In the genomic region with DNA sequence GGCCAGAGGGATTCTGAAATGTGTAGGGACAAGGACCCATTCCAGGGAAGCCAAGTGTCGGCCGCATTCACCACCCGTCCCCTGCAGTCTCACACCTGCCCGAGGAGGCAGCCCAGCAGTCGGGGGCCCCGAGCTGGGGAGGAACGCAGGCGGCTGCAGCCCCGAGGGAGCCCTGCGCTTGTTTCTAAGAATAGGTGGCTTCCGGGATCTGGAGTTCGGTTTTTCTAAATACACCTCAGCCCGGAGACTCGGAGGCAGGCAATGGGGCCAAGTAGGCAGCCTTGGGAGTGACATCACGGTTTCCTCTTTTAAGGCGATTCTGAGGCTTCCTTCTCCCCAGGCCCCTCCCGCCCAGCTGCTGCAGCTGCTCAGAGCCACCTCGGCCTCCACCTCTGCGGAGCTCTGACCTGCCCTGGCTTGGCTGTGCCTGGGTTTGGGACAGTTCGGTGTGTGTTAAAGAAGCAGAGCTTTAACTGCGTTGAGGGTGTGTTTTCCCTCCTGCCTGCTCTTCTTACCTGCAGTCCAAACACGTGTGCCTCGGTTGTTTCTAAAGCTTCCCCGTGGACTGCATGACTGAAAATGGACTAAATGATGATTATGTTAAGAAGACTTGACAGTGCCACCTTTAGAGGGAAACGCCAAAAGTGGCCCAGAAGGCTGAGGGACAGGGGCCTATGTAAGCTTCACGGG, we compare ENCODE assay signal across 9 cellular contexts.
DNase-seq lines count a peak whose midpoint lies in the region; ATAC-seq and TF ChIP-seq lines count a peak whose summit lies in the region.
"Had no signal": no experiment of that assay in that cellular context is flagged by ENCODE, and none has a peak within 500 bp of the region (broad histone marks: within the 10 kb centered on the region; RNA-seq: fewer than 3 reads in every experiment).

No MANE protein-coding gene starts in this region.

- no peaks in the 10 kb centered on the region for H3K9me3 Mint-ChIP-seq in activated T-cell treated with anti-CD3 and anti-CD28 coated beads, Interleukin-2, amount 50 U/mL, for 4 hours
- H3K9me3 Mint-ChIP-seq in natural killer cell treated with Interleukin-12 subunit alpha and Interleukin-12 subunit beta and Interleukin-15 and Interleukin-18, amount 100 ng/mL, for 72 hours: peaks cover 9% of the 10 kb centered on the region

- intact Hi-C loops in mammary epithelial cell (cut with micrococcal nuclease): loop anchor here (1.0 to 2.0 kb wide), 3 partner anchors 25 to 79 kb away; no protein-coding TSS in a partner anchor

- no peak overlapping the region for H3K27ac Mint-ChIP-seq in natural killer cell treated with Interleukin-12 subunit alpha and Interleukin-12 subunit beta and Interleukin-15 and Interleukin-18, amount 100 ng/mL, for 72 hours
- H3K27ac Mint-ChIP-seq: CD4-positive, CD25-positive, alpha-beta regulatory T cell had no signal

- BruUV-seq in mammary epithelial cell (replicated peaks; lab: Mats Ljungman, UMichigan): no TSS peak

- H3K4me1 Mint-ChIP-seq in activated T-cell treated with anti-CD3 and anti-CD28 coated beads, Interleukin-2, amount 50 U/mL, for 4 hours (ENCODE audit: low read depth): no peaks in the 10 kb centered on the region
- H3K4me1 Mint-ChIP-seq in natural killer cell treated with Interleukin-12 subunit alpha and Interleukin-12 subunit beta and Interleukin-15 and Interleukin-18, amount 100 ng/mL, for 72 hours (ENCODE audit: low read depth in 2 of 2): peaks cover 0 to 6% of the 10 kb centered on the region in 2 donors
- H3K4me1 Mint-ChIP-seq: CD4-positive, CD25-positive, alpha-beta regulatory T cell had no signal

- H3K36me3 ChIP-seq in mammary epithelial cell (ENCODE audit: insufficient read depth, low read length): peaks cover 3% of the 10 kb centered on the region

- peaks cover 39% of the 10 kb centered on the region for H3K79me2 ChIP-seq in mammary epithelial cell (ENCODE audit: insufficient read depth, low read length)

- in situ Hi-C loops in mammary epithelial cell (cut with MboI; ENCODE audit: low sequenced_read_pairs in 2 of 2): no loop called here

- no peak for DNase-seq in activated T-cell treated with anti-CD3 and anti-CD28 coated beads, Interleukin-2, amount 50 U/mL, for 4 hours
- no peak for DNase-seq in activated T-cell treated with anti-CD3 and anti-CD28 coated beads, Interleukin-2, amount 50 U/mL, for 1 hour
- DNase-seq in mammary epithelial cell (peak; percentile 53), myocyte (ENCODE audit: low read depth) (peak; percentile 79), cerebellar cortex (ENCODE audit: low spot score) (no peak), NCI-H146 (lab: John Stamatoyannopoulos, UW) (no peak)
- no peak for DNase-seq in natural killer cell treated with Interleukin-12 subunit alpha and Interleukin-12 subunit beta and Interleukin-15 and Interleukin-18, amount 100 ng/mL, for 72 hours (ENCODE audit: low spot score)

- peak overlapping the region; percentile 64 for H3K27ac ChIP-seq in mammary epithelial cell (ENCODE audit: insufficient read depth, low read depth, low read length)

- no peaks in the 10 kb centered on the region for H3K27me3 ChIP-seq in mammary epithelial cell (ENCODE audit: insufficient read depth, low read length)

- no peaks in the 10 kb centered on the region for H3K9me3 ChIP-seq in mammary epithelial cell (replicated peaks; ENCODE audit: insufficient read depth, low read length)

- peak overlapping the region; percentile 82 for H3K4me2 ChIP-seq in mammary epithelial cell (ENCODE audit: insufficient read depth, low read depth, low read length)

- no peak overlapping the region for H3K4me3 Mint-ChIP-seq in activated T-cell treated with anti-CD3 and anti-CD28 coated beads, Interleukin-2, amount 50 U/mL, for 4 hours
- H3K4me3 Mint-ChIP-seq in natural killer cell treated with Interleukin-12 subunit alpha and Interleukin-12 subunit beta and Interleukin-15 and Interleukin-18, amount 100 ng/mL, for 72 hours: no peak overlapping the region

- no peaks in the 10 kb centered on the region for H3K36me3 Mint-ChIP-seq in activated T-cell treated with anti-CD3 and anti-CD28 coated beads, Interleukin-2, amount 50 U/mL, for 4 hours (ENCODE audit: insufficient read depth)
- no peaks in the 10 kb centered on the region for H3K36me3 Mint-ChIP-seq in natural killer cell treated with Interleukin-12 subunit alpha and Interleukin-12 subunit beta and Interleukin-15 and Interleukin-18, amount 100 ng/mL, for 72 hours
- H3K36me3 Mint-ChIP-seq: CD4-positive, CD25-positive, alpha-beta regulatory T cell had no signal

- dilution Hi-C loops in mammary epithelial cell (cut with HindIII; ENCODE audit: low sequenced_read_pairs): loop anchor here (5.0 kb wide), 1 partner anchor 80 kb away; a partner anchor contains a TSS

- no peak overlapping the region for H3K9ac ChIP-seq in mammary epithelial cell (ENCODE audit: insufficient read depth, low read length)

- TF ChIP-seq CTCF in mammary epithelial cell (conservative IDR thresholded peaks at IDR 0.05 in 1 of 2, IDR thresholded peaks at IDR 0.05 in 1 of 2; ENCODE audit: extremely low read depth in 1 of 2, insufficient read depth in 1 of 2, low read depth in 1 of 2, low read length in 2 of 2): no peak

- ATAC-seq in activated T-cell treated with anti-CD3 and anti-CD28 coated beads, Interleukin-2, amount 50 U/mL, for 4 hours: peak; percentile 14 to 23
- peak; percentile 94 for ATAC-seq in HG03159 (IDR thresholded peaks at IDR 0.05; ENCODE audit: unreplicated experiment)
- no peak for ATAC-seq in natural killer cell treated with Interleukin-12 subunit alpha and Interleukin-12 subunit beta and Interleukin-15 and Interleukin-18, amount 100 ng/mL, for 72 hours

- peaks cover 18% of the 10 kb centered on the region for H3K4me1 ChIP-seq in mammary epithelial cell (ENCODE audit: insufficient read depth, low read length)

- WGBS in mammary epithelial cell (ENCODE audit: low coverage, missing lambda C conversion rate): 2% methylated on average over 13 of the region's 26 CpGs

- CTCF ChIA-PET in mammary epithelial cell (lab: Charles Lee; ENCODE audit: low non-redundant PET): no interaction called here

- H4K20me1 ChIP-seq in mammary epithelial cell (ENCODE audit: insufficient read depth, low read length): no peaks in the 10 kb centered on the region

- peak overlapping the region in 2 of 3 experiments; percentile 27 to 31 for H3K4me3 ChIP-seq in mammary epithelial cell (replicated peaks in 1 of 3; ENCODE audit: insufficient read depth in 1 of 3, low read depth in 2 of 3, low read length in 3 of 3)

- peaks cover 32% of the 10 kb centered on the region for H3K27me3 Mint-ChIP-seq in activated T-cell treated with anti-CD3 and anti-CD28 coated beads, Interleukin-2, amount 50 U/mL, for 4 hours (ENCODE audit: low read depth)
- peaks cover 30 to 34% of the 10 kb centered on the region in 2 donors for H3K27me3 Mint-ChIP-seq in natural killer cell treated with Interleukin-12 subunit alpha and Interleukin-12 subunit beta and Interleukin-15 and Interleukin-18, amount 100 ng/mL, for 72 hours

- H2AFZ ChIP-seq in mammary epithelial cell (ENCODE audit: low read depth, low read length): peak overlapping the region; percentile 77

Comparison
In these comparisons a context has a peak if more than half of its experiments do, and no peak if none do; other contexts are left out.
1. ATAC-seq: peak in activated T-cell treated with anti-CD3 and anti-CD28 coated beads, Interleukin-2, amount 50 U/mL, for 4 hours (2 of 2) and HG03159 (single experiment); none in natural killer cell treated with Interleukin-12 subunit alpha and Interleukin-12 subunit beta and Interleukin-15 and Interleukin-18, amount 100 ng/mL, for 72 hours (0 of 2).
2. DNase-seq: peak in mammary epithelial cell (single experiment) and myocyte (single experiment); none in activated T-cell treated with anti-CD3 and anti-CD28 coated beads, Interleukin-2, amount 50 U/mL, for 4 hours (single experiment), activated T-cell treated with anti-CD3 and anti-CD28 coated beads, Interleukin-2, amount 50 U/mL, for 1 hour (single experiment), cerebellar cortex (single experiment), natural killer cell treated with Interleukin-12 subunit alpha and Interleukin-12 subunit beta and Interleukin-15 and Interleukin-18, amount 100 ng/mL, for 72 hours (single experiment) and NCI-H146 (single experiment).